In genomic region chr1:67274623-67275325, GRCh38 we compare ENCODE assay signal across 11 cellular contexts. TPM values are rescaled to one million over a fixed set of nuclear protein-coding genes. Genes with fewer than 3 reads are reported as not detected.
DNase-seq lines count a peak whose midpoint lies in the region; ATAC-seq and TF ChIP-seq lines count a peak whose summit lies in the region.
"Had no signal": no experiment of that assay in that cellular context is flagged by ENCODE, and none has a peak within 500 bp of the region (broad histone marks: within the 10 kb centered on the region; RNA-seq: fewer than 3 reads in every experiment).

No MANE protein-coding gene starts in this region.

- POLR2A ChIA-PET in naive thymus-derived CD4-positive, alpha-beta T cell (lab: Charles Lee), result interaction anchor here (0.6 kb wide), 1 partner anchor 62 kb away, joined by 4 read pairs; no protein-coding TSS in a partner anchor

- H3K9me3 Mint-ChIP-seq in naive thymus-derived CD4-positive, alpha-beta T cell, result peaks cover 0 to 38% (median 6%) of the 10 kb centered on the region in 11 donors
- no peaks in the 10 kb centered on the region for H3K9me3 Mint-ChIP-seq in glutamatergic neuron (ENCODE audit: unreplicated experiment)

- no peak for TF ChIP-seq CTCF in glutamatergic neuron (IDR thresholded peaks at IDR 0.05; ENCODE audit: partially characterized antibody, unreplicated experiment)

- ATAC-seq in GM21526 (IDR thresholded peaks at IDR 0.05; ENCODE audit: low FRiP score, unreplicated experiment) (peak; percentile 61), HG03520 (IDR thresholded peaks at IDR 0.05; ENCODE audit: unreplicated experiment) (peak; percentile 82)
- ATAC-seq in naive thymus-derived CD4-positive, alpha-beta T cell, result peak; percentile 66

- peak overlapping the region in 2 of 9 donors; percentile 5 to 82 for H3K27ac Mint-ChIP-seq in naive thymus-derived CD4-positive, alpha-beta T cell
- no peak overlapping the region for H3K27ac Mint-ChIP-seq in glutamatergic neuron (ENCODE audit: unreplicated experiment)

- no peak overlapping the region for H3K27ac ChIP-seq in naive thymus-derived CD4-positive, alpha-beta T cell (ENCODE audit: low read depth, low read length)

- no peaks in the 10 kb centered on the region for H3K4me1 ChIP-seq in naive thymus-derived CD4-positive, alpha-beta T cell (ENCODE audit: control insufficient read depth in 2 of 2, insufficient read depth in 2 of 2, low read length in 2 of 2)

- H3K27me3 ChIP-seq in naive thymus-derived CD4-positive, alpha-beta T cell (ENCODE audit: control insufficient read depth in 2 of 2, insufficient read depth in 2 of 2, low read length in 2 of 2), result no peaks in the 10 kb centered on the region

- peaks cover 0 to 36% (median 4%) of the 10 kb centered on the region in 5 donors for H3K36me3 Mint-ChIP-seq in naive thymus-derived CD4-positive, alpha-beta T cell
- H3K36me3 Mint-ChIP-seq in glutamatergic neuron (ENCODE audit: unreplicated experiment), result no peaks in the 10 kb centered on the region

- H3K4me3 ChIP-seq in naive thymus-derived CD4-positive, alpha-beta T cell (ENCODE audit: low read length), result no peak overlapping the region

- H3K36me3 ChIP-seq in naive thymus-derived CD4-positive, alpha-beta T cell (ENCODE audit: control insufficient read depth in 2 of 3, insufficient read depth in 3 of 3, low read length in 3 of 3), result no peaks in the 10 kb centered on the region

- no peaks in the 10 kb centered on the region for H3K27me3 Mint-ChIP-seq in naive thymus-derived CD4-positive, alpha-beta T cell
- H3K27me3 Mint-ChIP-seq in glutamatergic neuron (ENCODE audit: unreplicated experiment), result no peaks in the 10 kb centered on the region

- peaks cover 0 to 30% (median 10%) of the 10 kb centered on the region in 7 donors for H3K4me1 Mint-ChIP-seq in naive thymus-derived CD4-positive, alpha-beta T cell
- no peaks in the 10 kb centered on the region for H3K4me1 Mint-ChIP-seq in glutamatergic neuron (ENCODE audit: low read depth, unreplicated experiment)

- peak; percentile 45 for DNase-seq in activated CD4-positive, alpha-beta T cell treated with anti-CD3 and anti-CD28 coated beads for 48 hours
- DNase-seq in activated CD4-positive, alpha-beta T cell treated with anti-CD3 and anti-CD28 coated beads for 1 hour, result no peak
- DNase-seq in naive thymus-derived CD4-positive, alpha-beta T cell, result peak in 3 of 9 donors; percentile 1 to 25 (median 24)
- DNase-seq in glomerular visceral epithelial cell (ENCODE audit: extremely low spot score), result no peak
- DNase-seq in glutamatergic neuron, result no peak
- no peak for DNase-seq in GM03348 (ENCODE audit: low spot score)
- DNase-seq: cortex of kidney, retina had no signal

- intact Hi-C loops in naive thymus-derived CD4-positive, alpha-beta T cell (cut with micrococcal nuclease), result loop anchor here in 1 of 2 donors (1.0 to 2.0 kb wide), 9 partner anchors 8 to 156 kb away; partner anchors contain the start of gene SERBP1

- CTCF ChIA-PET in naive thymus-derived CD4-positive, alpha-beta T cell (lab: Charles Lee), result interaction anchor here (0.8 kb wide), 1 partner anchor 220 kb away, joined by 3 read pairs; no protein-coding TSS in a partner anchor

- H3K4me3 Mint-ChIP-seq in naive thymus-derived CD4-positive, alpha-beta T cell, result peak overlapping the region in 1 of 10 donors; percentile 58
- no peak overlapping the region for H3K4me3 Mint-ChIP-seq in glutamatergic neuron (ENCODE audit: unreplicated experiment)

- no peaks in the 10 kb centered on the region for H3K9me3 ChIP-seq in naive thymus-derived CD4-positive, alpha-beta T cell (ENCODE audit: control insufficient read depth in 2 of 3, low read length in 3 of 3)

RNA-seq across cellular contexts. Expression of gene IL12RB2, which starts 32.9 kb away (rescaled TPM):
- total RNA-seq in naive thymus-derived CD4-positive, alpha-beta T cell, result 10 to 100 TPM in 1 of 5 experiments, 1 to 10 TPM in 2, under 1 TPM in 2; 0.38 to 78.1 (median 1.1) TPM
- polyA plus RNA-seq in naive thymus-derived CD4-positive, alpha-beta T cell, result under 1 TPM; 0.47 to 0.60 TPM
- total RNA-seq in glutamatergic neuron (ENCODE audit: unreplicated experiment), result not detected
- total RNA-seq: NCI-H460 had no signal
